In the genomic region with DNA sequence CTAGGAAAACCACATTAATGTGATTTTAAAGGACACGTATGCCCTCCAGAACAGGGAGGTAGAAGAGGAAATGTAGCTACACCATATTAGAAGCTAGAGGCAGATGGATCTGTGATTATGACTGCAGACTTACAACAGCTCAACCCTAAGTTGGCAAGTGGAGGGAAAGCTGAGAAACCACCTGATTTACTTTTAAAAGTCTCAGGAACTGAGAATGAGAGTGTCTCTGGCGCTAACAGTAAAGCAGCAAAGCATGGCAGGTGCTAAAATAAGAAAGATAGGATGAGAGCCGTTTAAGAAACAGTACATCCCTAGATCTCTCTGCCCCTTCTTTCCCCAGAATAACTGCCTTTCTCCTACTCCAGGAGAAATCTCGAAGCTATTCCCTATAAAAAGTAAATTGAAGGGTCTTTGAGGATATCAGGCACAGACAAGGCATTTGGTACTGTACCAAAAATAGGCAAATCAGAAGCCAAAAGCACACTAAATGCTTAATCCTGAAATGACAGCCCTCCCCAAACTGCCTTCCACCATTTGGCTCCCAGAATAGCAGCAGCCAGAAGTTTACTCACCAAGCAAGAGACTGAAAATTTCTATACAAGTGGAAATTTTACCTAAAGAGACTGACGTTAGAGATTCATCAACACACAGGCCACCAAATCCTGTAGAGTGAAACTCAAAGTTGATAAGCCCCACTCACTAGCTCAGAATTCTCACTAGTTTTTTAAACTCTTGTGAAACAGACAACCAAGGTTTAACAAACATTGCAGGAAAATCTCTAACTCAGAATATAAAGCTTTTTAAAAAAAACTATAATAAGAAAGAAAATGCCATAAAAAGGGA, we compare ENCODE assay signal across 17 cellular contexts. TPM values are rescaled to one million over a fixed set of nuclear protein-coding genes. Genes with fewer than 3 reads are reported as not detected.
DNase-seq lines count a peak whose midpoint lies in the region; ATAC-seq and FAIRE-seq lines count a peak whose summit lies in the region.
"Had no signal": no experiment of that assay in that cellular context is flagged by ENCODE, and none has a peak within 500 bp of the region (broad histone marks: within the 10 kb centered on the region; RNA-seq: fewer than 3 reads in every experiment).

No MANE protein-coding gene starts in this region.

- CTCF ChIA-PET in activated CD4-positive, alpha-beta memory T cell treated with anti-CD3 and anti-CD28 coated beads, Interleukin-2, amount 10 ng/mL, durations not matched to agents 7 days and 5 days (lab: Charles Lee) = interaction anchor here (1.2 kb wide), 2 partner anchors 23 to 33 kb away, joined by 7 to 8 read pairs; no protein-coding TSS in a partner anchor

- peak overlapping the region; percentile 61 for H3K4me3 Mint-ChIP-seq in activated naive CD8-positive, alpha-beta T cell treated with anti-CD3 and anti-CD28 coated beads, Interleukin-2, amount 50 U/mL, for 24 hours
- H3K4me3 Mint-ChIP-seq in activated naive CD8-positive, alpha-beta T cell treated with anti-CD3 and anti-CD28 coated beads for 36 hours = no peak overlapping the region
- H3K4me3 Mint-ChIP-seq in activated CD4-positive, alpha-beta memory T cell treated with anti-CD3 and anti-CD28 coated beads, Interleukin-2, amount 10 ng/mL, durations not matched to agents 7 days and 5 days = peak overlapping the region; percentile 72
- peak overlapping the region in 1 of 2 donors; percentile 13 for H3K4me3 Mint-ChIP-seq in stimulated activated naive CD8-positive, alpha-beta T cell treated with anti-CD3 and anti-CD28 coated beads, Interleukin-15, amount 100 ng/mL, for 72 hours

- ATAC-seq in activated naive CD8-positive, alpha-beta T cell treated with anti-CD3 and anti-CD28 coated beads, Interleukin-2, amount 50 U/mL, for 24 hours = peak; percentile 84
- ATAC-seq in GM21786 (IDR thresholded peaks at IDR 0.05; ENCODE audit: unreplicated experiment) = peak; percentile 56
- ATAC-seq in stimulated activated naive CD8-positive, alpha-beta T cell treated with anti-CD3 and anti-CD28 coated beads, Interleukin-15, amount 100 ng/mL, for 72 hours = no peak
- no peak for ATAC-seq in HG03159 (IDR thresholded peaks at IDR 0.05; ENCODE audit: unreplicated experiment)
- no peak for ATAC-seq in GM19452 (IDR thresholded peaks at IDR 0.05; ENCODE audit: unreplicated experiment)
- ATAC-seq: foreskin keratinocyte had no signal

- no peaks in the 10 kb centered on the region for H3K36me3 Mint-ChIP-seq in activated naive CD8-positive, alpha-beta T cell treated with anti-CD3 and anti-CD28 coated beads, Interleukin-2, amount 50 U/mL, for 24 hours (ENCODE audit: low read depth)
- H3K36me3 Mint-ChIP-seq in activated naive CD8-positive, alpha-beta T cell treated with anti-CD3 and anti-CD28 coated beads for 36 hours = no peaks in the 10 kb centered on the region
- H3K36me3 Mint-ChIP-seq in activated CD4-positive, alpha-beta memory T cell treated with anti-CD3 and anti-CD28 coated beads, Interleukin-2, amount 10 ng/mL, durations not matched to agents 7 days and 5 days (ENCODE audit: low read depth) = peaks cover 7% of the 10 kb centered on the region

- no peak for FAIRE-seq in RCC 7860 (lab: Jason Lieb, UNC)

- DNase-seq in activated naive CD8-positive, alpha-beta T cell treated with anti-CD3 and anti-CD28 coated beads, Interleukin-2, amount 50 U/mL, for 24 hours = no peak
- DNase-seq in activated naive CD8-positive, alpha-beta T cell treated with anti-CD3 and anti-CD28 coated beads for 36 hours = no peak
- no peak for DNase-seq in activated CD4-positive, alpha-beta memory T cell treated with anti-CD3 and anti-CD28 coated beads, Interleukin-2, amount 10 ng/mL, durations not matched to agents 7 days and 5 days
- no peak for DNase-seq in stimulated activated naive CD8-positive, alpha-beta T cell treated with anti-CD3 and anti-CD28 coated beads, Interleukin-15, amount 100 ng/mL, for 72 hours
- DNase-seq in RCC 7860 (ENCODE audit: low spot score) = no peak
- DNase-seq: amniotic stem cell, DMS79, foreskin keratinocyte, islet precursor cell, naive B cell, NCI-H1436, NCI-H526 treated with DMSO at 0.1 percent for 48 hours, SHP77 treated with DMSO at 0.1 percent for 48 hours, transverse colon had no signal

- H3K27ac Mint-ChIP-seq in activated naive CD8-positive, alpha-beta T cell treated with anti-CD3 and anti-CD28 coated beads, Interleukin-2, amount 50 U/mL, for 24 hours = peak overlapping the region; percentile 85
- no peak overlapping the region for H3K27ac Mint-ChIP-seq in activated naive CD8-positive, alpha-beta T cell treated with anti-CD3 and anti-CD28 coated beads for 36 hours
- H3K27ac Mint-ChIP-seq in activated CD4-positive, alpha-beta memory T cell treated with anti-CD3 and anti-CD28 coated beads, Interleukin-2, amount 10 ng/mL, durations not matched to agents 7 days and 5 days = peak overlapping the region; percentile 79
- H3K27ac Mint-ChIP-seq in stimulated activated naive CD8-positive, alpha-beta T cell treated with anti-CD3 and anti-CD28 coated beads, Interleukin-15, amount 100 ng/mL, for 72 hours = peak overlapping the region; percentile 10 to 88

- peaks cover 42% of the 10 kb centered on the region for H3K4me1 Mint-ChIP-seq in activated naive CD8-positive, alpha-beta T cell treated with anti-CD3 and anti-CD28 coated beads, Interleukin-2, amount 50 U/mL, for 24 hours
- peaks cover 16% of the 10 kb centered on the region for H3K4me1 Mint-ChIP-seq in activated naive CD8-positive, alpha-beta T cell treated with anti-CD3 and anti-CD28 coated beads for 36 hours
- peaks cover 50% of the 10 kb centered on the region for H3K4me1 Mint-ChIP-seq in activated CD4-positive, alpha-beta memory T cell treated with anti-CD3 and anti-CD28 coated beads, Interleukin-2, amount 10 ng/mL, durations not matched to agents 7 days and 5 days
- H3K4me1 Mint-ChIP-seq in stimulated activated naive CD8-positive, alpha-beta T cell treated with anti-CD3 and anti-CD28 coated beads, Interleukin-15, amount 100 ng/mL, for 72 hours = peaks cover 51% of the 10 kb centered on the region

- H3K27me3 Mint-ChIP-seq in activated naive CD8-positive, alpha-beta T cell treated with anti-CD3 and anti-CD28 coated beads, Interleukin-2, amount 50 U/mL, for 24 hours = peaks cover 2% of the 10 kb centered on the region
- peaks cover 24% of the 10 kb centered on the region for H3K27me3 Mint-ChIP-seq in activated naive CD8-positive, alpha-beta T cell treated with anti-CD3 and anti-CD28 coated beads for 36 hours
- peaks cover 8% of the 10 kb centered on the region for H3K27me3 Mint-ChIP-seq in activated CD4-positive, alpha-beta memory T cell treated with anti-CD3 and anti-CD28 coated beads, Interleukin-2, amount 10 ng/mL, durations not matched to agents 7 days and 5 days
- H3K27me3 Mint-ChIP-seq in stimulated activated naive CD8-positive, alpha-beta T cell treated with anti-CD3 and anti-CD28 coated beads, Interleukin-15, amount 100 ng/mL, for 72 hours = peaks cover 7% of the 10 kb centered on the region
- H3K27me3 Mint-ChIP-seq: naive B cell had no signal

- no peaks in the 10 kb centered on the region for H3K9me3 Mint-ChIP-seq in activated naive CD8-positive, alpha-beta T cell treated with anti-CD3 and anti-CD28 coated beads, Interleukin-2, amount 50 U/mL, for 24 hours
- peaks cover 2% of the 10 kb centered on the region for H3K9me3 Mint-ChIP-seq in activated naive CD8-positive, alpha-beta T cell treated with anti-CD3 and anti-CD28 coated beads for 36 hours
- no peaks in the 10 kb centered on the region for H3K9me3 Mint-ChIP-seq in activated CD4-positive, alpha-beta memory T cell treated with anti-CD3 and anti-CD28 coated beads, Interleukin-2, amount 10 ng/mL, durations not matched to agents 7 days and 5 days
- H3K9me3 Mint-ChIP-seq in stimulated activated naive CD8-positive, alpha-beta T cell treated with anti-CD3 and anti-CD28 coated beads, Interleukin-15, amount 100 ng/mL, for 72 hours = peaks cover 0 to 6% of the 10 kb centered on the region in 2 donors
- H3K9me3 Mint-ChIP-seq: naive B cell had no signal

- POLR2A ChIA-PET in activated CD4-positive, alpha-beta memory T cell treated with anti-CD3 and anti-CD28 coated beads, Interleukin-2, amount 10 ng/mL, durations not matched to agents 7 days and 5 days (lab: Charles Lee) = interaction anchor here (0.9 to 3.0 kb wide), 10 partner anchors 15 to 131 kb away, joined by 3 to 14 read pairs (median 4); a partner anchor contains a TSS

RNA-seq across cellular contexts. Expression of a gene that starts 34.3 kb away (rescaled TPM):
- total RNA-seq in activated naive CD8-positive, alpha-beta T cell treated with anti-CD3 and anti-CD28 coated beads for 36 hours = 10 to 100 TPM; 55.2 to 56.5 TPM
- total RNA-seq in activated CD4-positive, alpha-beta memory T cell treated with anti-CD3 and anti-CD28 coated beads, Interleukin-2, amount 10 ng/mL, durations not matched to agents 7 days and 5 days = 100 to 1,000 TPM; 132 to 140 TPM

Comparison
In these comparisons a context has a peak if more than half of its experiments do, and no peak if none do; other contexts are left out.
1. ATAC-seq: peak in activated naive CD8-positive, alpha-beta T cell treated with anti-CD3 and anti-CD28 coated beads, Interleukin-2, amount 50 U/mL, for 24 hours (single experiment) and GM21786 (single experiment); none in stimulated activated naive CD8-positive, alpha-beta T cell treated with anti-CD3 and anti-CD28 coated beads, Interleukin-15, amount 100 ng/mL, for 72 hours (single experiment), HG03159 (single experiment) and GM19452 (single experiment).